Comparison of ENCODE assay signal across 17 cellular contexts in the genomic region with DNA sequence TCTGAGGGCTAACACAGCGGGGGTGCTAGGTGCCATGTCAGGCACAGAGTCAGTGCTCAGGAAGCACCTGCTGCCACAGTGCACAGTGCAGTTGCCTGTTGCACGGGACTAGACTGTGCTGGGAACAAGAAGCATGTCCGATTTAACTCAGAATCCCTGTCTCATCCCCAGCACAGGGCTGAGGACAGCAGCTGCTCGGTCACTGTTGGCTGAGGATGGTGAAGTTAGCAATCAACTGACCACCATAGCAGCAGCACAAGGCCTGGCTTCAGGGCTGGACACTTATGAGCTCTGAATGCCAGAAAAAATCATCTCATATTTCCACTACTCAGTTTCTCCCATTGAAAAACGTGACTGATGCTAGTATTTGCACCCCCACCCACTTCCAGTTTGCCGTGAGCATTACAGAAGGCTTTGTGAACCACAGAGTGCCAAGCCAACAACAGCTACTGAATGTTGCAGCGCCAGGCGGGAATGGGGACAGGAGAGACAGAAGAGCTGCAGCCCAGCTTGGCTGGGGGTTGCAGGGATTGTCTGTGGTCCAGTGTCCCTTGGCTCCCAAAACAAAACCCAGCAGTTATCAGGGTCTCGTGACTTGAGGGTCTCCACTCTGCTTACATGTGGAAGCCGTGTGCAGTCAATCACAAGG.
"Had no signal": no experiment of that assay in that cellular context is flagged by ENCODE, and none has a peak within 500 bp of the region (broad histone marks: within the 10 kb centered on the region; RNA-seq: fewer than 3 reads in every experiment).

No MANE protein-coding gene starts in this region.

- ATAC-seq: activated CD8-positive, alpha-beta memory T cell treated with anti-CD3 and anti-CD28 coated beads, Interleukin-2, amount 10 ng/mL, durations not matched to agents 7 days and 5 days; activated T-cell treated with anti-CD3 and anti-CD28 coated beads, Interleukin-2, amount 50 U/mL, for 4 hours; esophagus mucosa; left cardiac atrium; natural killer cell treated with Interleukin-12 subunit alpha and Interleukin-12 subunit beta and Interleukin-15 and Interleukin-18, amount 100 ng/mL, for 72 hours had no signal

- H3K27me3 ChIP-seq: uterus had no signal

- H3K27ac ChIP-seq: thoracic aorta, uterus had no signal

- H3K4me3 ChIP-seq: thoracic aorta, uterus had no signal

- H3K36me3 ChIP-seq: thoracic aorta, uterus had no signal

- FAIRE-seq: endometrium, TTC549 had no signal

- H3K9me3 ChIP-seq: thoracic aorta, uterus had no signal

- DNase-seq: activated CD4-positive, CD25-positive, alpha-beta regulatory T cell; activated CD8-positive, alpha-beta memory T cell treated with anti-CD3 and anti-CD28 coated beads, Interleukin-2, amount 10 ng/mL, durations not matched to agents 7 days and 5 days; activated gamma-delta T cell; activated T-cell treated with anti-CD3 and anti-CD28 coated beads, Interleukin-2, amount 50 U/mL, for 4 hours; glutamatergic neuron; immature natural killer cell; left cardiac atrium; mammary epithelial cell; stimulated activated CD4-positive, alpha-beta T cell treated with anti-CD3 and anti-CD28 coated beads, Interleukin-15, amount 100 ng/mL, for 24 hours; stimulated activated CD4-positive, alpha-beta T cell treated with anti-CD3 and anti-CD28 coated beads, Interleukin-4, amount 100 ng/mL, for 24 hours; T-helper 2 cell; uterus had no signal

- H3K4me1 ChIP-seq: uterus had no signal
